In genomic region chr15:93477188-93477587, GRCh38 we compare ENCODE assay signal across 31 cellular contexts.
DNase-seq lines count a peak whose midpoint lies in the region; ATAC-seq, FAIRE-seq and TF ChIP-seq lines count a peak whose summit lies in the region.
"Had no signal": no experiment of that assay in that cellular context is flagged by ENCODE, and none has a peak within 500 bp of the region (broad histone marks: within the 10 kb centered on the region; RNA-seq: fewer than 3 reads in every experiment).

No MANE protein-coding gene starts in this region.

- H3K4me3 ChIP-seq in left ventricle myocardium inferior (no peak overlapping the region), endodermal cell (ENCODE audit: low read length) (no peak overlapping the region), iPS-20b (ENCODE audit: low read length) (peak overlapping the region; percentile 31; the same call in 1 of the 2 replicates)
- H3K4me3 ChIP-seq: heart left ventricle, mucosa of descending colon, right lobe of liver, SJCRH30, transverse colon had no signal

- ATAC-seq in left cardiac atrium, result no peak
- ATAC-seq in natural killer cell, result no peak
- ATAC-seq: activated CD8-positive, alpha-beta memory T cell treated with anti-CD3 and anti-CD28 coated beads, Interleukin-2, amount 10 ng/mL, durations not matched to agents 7 days and 5 days; activated naive CD8-positive, alpha-beta T cell treated with anti-CD3 and anti-CD28 coated beads, Interleukin-2, amount 50 U/mL, for 24 hours; CD8-positive, alpha-beta T cell; mucosa of descending colon; right lobe of liver had no signal

- H3K9me3 ChIP-seq in left ventricle myocardium inferior (replicated peaks) (no peaks in the 10 kb centered on the region), endodermal cell (ENCODE audit: control insufficient read depth, low read length) (peaks cover 8% of the 10 kb centered on the region), iPS-20b (ENCODE audit: insufficient read depth, low read depth, low read length) (no peaks in the 10 kb centered on the region)
- H3K9me3 ChIP-seq: heart left ventricle, mucosa of descending colon, right lobe of liver, transverse colon had no signal

- TF ChIP-seq CTCF in left ventricle myocardium inferior (IDR thresholded peaks at IDR 0.05; ENCODE audit: borderline replicate concordance), result no peak
- TF ChIP-seq CTCF in endodermal cell (conservative IDR thresholded peaks at IDR 0.05), result no peak
- TF ChIP-seq CTCF in natural killer cell (IDR thresholded peaks at IDR 0.05), result no peak
- no peak for TF ChIP-seq CTCF in GM13976 (IDR thresholded peaks at IDR 0.05; ENCODE audit: borderline replicate concordance, control extremely low read depth, extremely low read depth, insufficient read depth, missing control alignments)

- in situ Hi-C loops in GM13976 (cut with MboI; ENCODE audit: low sequenced_read_pairs, unreplicated experiment), result no loop called here

- intact Hi-C loops in left ventricle myocardium inferior (cut with micrococcal nuclease) (no loop called here), left cardiac atrium (cut with DNase I) (no loop called here), natural killer cell (cut with micrococcal nuclease) (no loop called here)

- 12% methylated on average over 4 of the region's 4 CpGs; no CpG with 5 or more reads in 1 of the 2 experiments for WGBS in endodermal cell (ENCODE audit: insufficient coverage in 1 of 2, insufficient read length in 1 of 2), 2 experiments

- H3K27ac ChIP-seq in left ventricle myocardium inferior (replicated peaks) (peak overlapping the region; percentile 43), endodermal cell (ENCODE audit: low read depth, low read length) (peak overlapping the region; percentile 42), iPS-20b (ENCODE audit: low read length) (no peak overlapping the region)
- H3K27ac ChIP-seq: KMS-11, right lobe of liver, SJCRH30, transverse colon had no signal

- H3K27ac Mint-ChIP-seq in endodermal cell (peak overlapping the region; percentile 12), natural killer cell (no peak overlapping the region)
- H3K27ac Mint-ChIP-seq: activated CD4-positive, alpha-beta T cell treated with anti-CD3 and anti-CD28 coated beads, Interleukin-2, amount 10 ng/mL, durations not matched to agents 7 days and 5 days; activated CD8-positive, alpha-beta memory T cell treated with anti-CD3 and anti-CD28 coated beads, Interleukin-2, amount 10 ng/mL, durations not matched to agents 7 days and 5 days; activated naive CD8-positive, alpha-beta T cell treated with anti-CD3 and anti-CD28 coated beads, Interleukin-2, amount 50 U/mL, for 24 hours; B cell; CD8-positive, alpha-beta T cell had no signal

- no peak for FAIRE-seq in frontal cortex (lab: Jason Lieb, UNC)
- FAIRE-seq: endothelial cell of umbilical vein, GM19239, RCC 7860 had no signal

- no peaks in the 10 kb centered on the region for H3K27me3 ChIP-seq in left ventricle myocardium inferior (ENCODE audit: low read depth)
- peaks cover 12% of the 10 kb centered on the region for H3K27me3 ChIP-seq in endodermal cell (ENCODE audit: control insufficient read depth, insufficient read depth, low read length, poor library complexity, severe bottlenecking)
- peaks cover 10% of the 10 kb centered on the region; the same call in 1 of the 2 replicates for H3K27me3 ChIP-seq in iPS-20b (ENCODE audit: insufficient read depth, low read length)
- H3K27me3 ChIP-seq: right lobe of liver, SJCRH30, transverse colon had no signal

- peaks cover 32% of the 10 kb centered on the region for H3K4me1 Mint-ChIP-seq in endodermal cell
- no peaks in the 10 kb centered on the region for H3K4me1 Mint-ChIP-seq in natural killer cell
- H3K4me1 Mint-ChIP-seq: activated CD4-positive, alpha-beta T cell treated with anti-CD3 and anti-CD28 coated beads, Interleukin-2, amount 10 ng/mL, durations not matched to agents 7 days and 5 days; activated CD8-positive, alpha-beta memory T cell treated with anti-CD3 and anti-CD28 coated beads, Interleukin-2, amount 10 ng/mL, durations not matched to agents 7 days and 5 days; activated naive CD8-positive, alpha-beta T cell treated with anti-CD3 and anti-CD28 coated beads, Interleukin-2, amount 50 U/mL, for 24 hours; B cell had no signal

- DNase-seq in left ventricle myocardium inferior (no peak), left cardiac atrium (no peak), endodermal cell (peak; percentile 92), natural killer cell (no peak), frontal cortex (ENCODE audit: low spot score in 2 of 2) (no peak), medulla oblongata (ENCODE audit: extremely low spot score) (no peak), GM13976 (ENCODE audit: low spot score) (no peak)
- DNase-seq: activated CD4-positive, alpha-beta T cell treated with anti-CD3 and anti-CD28 coated beads, Interleukin-2, amount 10 ng/mL, durations not matched to agents 7 days and 5 days; activated CD8-positive, alpha-beta memory T cell treated with anti-CD3 and anti-CD28 coated beads, Interleukin-2, amount 10 ng/mL, durations not matched to agents 7 days and 5 days; activated naive CD8-positive, alpha-beta T cell treated with anti-CD3 and anti-CD28 coated beads, Interleukin-2, amount 50 U/mL, for 24 hours; activated T-cell treated with anti-CD3 and anti-CD28 coated beads, Interleukin-2, amount 50 U/mL, for 48 hours; CD8-positive, alpha-beta T cell; DMS 273 treated with DMSO at 0.1 percent for 48 hours; GDM1; heart left ventricle; mucosa of descending colon; NCI-H1436; NCI-H2107; NCI-H524; nephron progenitor cell; right lobe of liver; SJCRH30; stimulated activated CD4-positive, alpha-beta T cell treated with anti-CD3 and anti-CD28 coated beads, Interleukin-2, amount 100 ng/mL, for 48 hours; T1000; transverse colon had no signal

- H3K36me3 ChIP-seq in left ventricle myocardium inferior, result no peaks in the 10 kb centered on the region
- H3K36me3 ChIP-seq in endodermal cell (ENCODE audit: control insufficient read depth, insufficient read depth, low read length), result no peaks in the 10 kb centered on the region
- H3K36me3 ChIP-seq in iPS-20b (ENCODE audit: insufficient read depth, low read depth, low read length), result no peaks in the 10 kb centered on the region
- H3K36me3 ChIP-seq: heart left ventricle, right lobe of liver, SJCRH30, transverse colon had no signal

- peaks cover 6% of the 10 kb centered on the region for H3K9me3 Mint-ChIP-seq in endodermal cell
- H3K9me3 Mint-ChIP-seq in natural killer cell, result no peaks in the 10 kb centered on the region
- H3K9me3 Mint-ChIP-seq: activated CD4-positive, alpha-beta T cell treated with anti-CD3 and anti-CD28 coated beads, Interleukin-2, amount 10 ng/mL, durations not matched to agents 7 days and 5 days; activated naive CD8-positive, alpha-beta T cell treated with anti-CD3 and anti-CD28 coated beads, Interleukin-2, amount 50 U/mL, for 24 hours; CD8-positive, alpha-beta T cell had no signal

- H3K9ac ChIP-seq in endodermal cell (ENCODE audit: extremely low read depth, low read length, poor library complexity, severe bottlenecking) (no peak overlapping the region), iPS-20b (ENCODE audit: low read depth, low read length) (peak overlapping the region; percentile 37; the same call in 1 of the 2 replicates)
- H3K9ac ChIP-seq: KMS-11 had no signal

- H3K36me3 Mint-ChIP-seq in endodermal cell (ENCODE audit: low read depth), result peaks cover 4% of the 10 kb centered on the region
- H3K36me3 Mint-ChIP-seq in natural killer cell, result no peaks in the 10 kb centered on the region
- H3K36me3 Mint-ChIP-seq: activated CD8-positive, alpha-beta memory T cell treated with anti-CD3 and anti-CD28 coated beads, Interleukin-2, amount 10 ng/mL, durations not matched to agents 7 days and 5 days; CD8-positive, alpha-beta T cell had no signal

- H3K4me3 Mint-ChIP-seq in endodermal cell (no peak overlapping the region), natural killer cell (no peak overlapping the region)
- H3K4me3 Mint-ChIP-seq: activated CD4-positive, alpha-beta T cell treated with anti-CD3 and anti-CD28 coated beads, Interleukin-2, amount 10 ng/mL, durations not matched to agents 7 days and 5 days; activated CD8-positive, alpha-beta memory T cell treated with anti-CD3 and anti-CD28 coated beads, Interleukin-2, amount 10 ng/mL, durations not matched to agents 7 days and 5 days; activated naive CD8-positive, alpha-beta T cell treated with anti-CD3 and anti-CD28 coated beads, Interleukin-2, amount 50 U/mL, for 24 hours; B cell; CD8-positive, alpha-beta T cell; nephron progenitor cell had no signal

- H3K4me1 ChIP-seq in left ventricle myocardium inferior (no peaks in the 10 kb centered on the region), endodermal cell (ENCODE audit: control insufficient read depth, insufficient read depth, low read length) (peaks cover 3% of the 10 kb centered on the region), iPS-20b (ENCODE audit: insufficient read depth, low read length) (peaks cover 24% of the 10 kb centered on the region)
- H3K4me1 ChIP-seq: right lobe of liver, transverse colon had no signal

- H3K27me3 Mint-ChIP-seq in endodermal cell (ENCODE audit: insufficient read depth) (peaks cover 9% of the 10 kb centered on the region), natural killer cell (ENCODE audit: low read depth in 2 of 2) (peaks cover 9 to 44% of the 10 kb centered on the region in 2 donors)
- H3K27me3 Mint-ChIP-seq: activated CD4-positive, alpha-beta T cell treated with anti-CD3 and anti-CD28 coated beads, Interleukin-2, amount 10 ng/mL, durations not matched to agents 7 days and 5 days; activated CD8-positive, alpha-beta memory T cell treated with anti-CD3 and anti-CD28 coated beads, Interleukin-2, amount 10 ng/mL, durations not matched to agents 7 days and 5 days; B cell had no signal
